11 cellular contexts compared by ENCODE assay signal in the genomic region with DNA sequence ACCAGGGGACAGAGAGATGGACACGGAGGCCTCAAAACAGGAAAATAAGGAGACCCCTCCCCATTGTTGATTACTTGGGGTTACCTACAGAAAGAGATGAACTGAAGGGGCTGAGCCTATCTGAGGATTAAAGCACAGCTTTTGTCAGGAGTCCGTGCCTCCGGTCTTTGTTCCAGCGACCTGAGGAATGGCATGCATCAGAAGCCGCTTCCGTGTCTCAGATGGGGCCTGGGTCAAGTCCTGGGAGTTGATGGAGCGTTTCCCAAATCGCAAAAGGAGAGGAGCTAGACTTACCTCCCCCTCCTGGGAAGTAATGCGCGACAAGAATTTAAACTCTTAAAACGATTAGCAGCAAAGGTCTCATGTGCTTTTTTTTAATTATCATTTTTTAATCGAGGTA. TPM values are rescaled to one million over a fixed set of nuclear protein-coding genes. Genes with fewer than 3 reads are reported as not detected.
DNase-seq lines count a peak whose midpoint lies in the region; ATAC-seq, FAIRE-seq and TF ChIP-seq lines count a peak whose summit lies in the region.
"Had no signal": no experiment of that assay in that cellular context is flagged by ENCODE, and none has a peak within 500 bp of the region (broad histone marks: within the 10 kb centered on the region; RNA-seq: fewer than 3 reads in every experiment).

No MANE protein-coding gene starts in this region.

- H3K27ac Mint-ChIP-seq in WTC11: no peak overlapping the region

- H3K4me2 ChIP-seq in hepatocyte (peak overlapping the region; percentile 90), smooth muscle cell (peak overlapping the region; percentile 88)

- H3K9me3 ChIP-seq in hepatocyte (ENCODE audit: low read depth): no peaks in the 10 kb centered on the region
- H3K9me3 ChIP-seq in smooth muscle cell (replicated peaks; ENCODE audit: low read depth): no peaks in the 10 kb centered on the region

- peaks cover 78% of the 10 kb centered on the region for H3K27me3 Mint-ChIP-seq in WTC11 (ENCODE audit: low read depth)

- H3K4me3 ChIP-seq in hepatocyte (no peak overlapping the region), smooth muscle cell (peak overlapping the region; percentile 45)

- H3K36me3 ChIP-seq in hepatocyte (replicated peaks; ENCODE audit: insufficient read depth, low read depth) (no peaks in the 10 kb centered on the region), smooth muscle cell (ENCODE audit: low read depth) (no peaks in the 10 kb centered on the region)

- 31% methylated on average over 12 of the region's 12 CpGs for WGBS in hepatocyte (ENCODE audit: low lambda C conversion rate, missing lambda C conversion rate)
- WGBS in smooth muscle cell (ENCODE audit: low lambda C conversion rate): 19% methylated on average over 12 of the region's 12 CpGs

- no peaks in the 10 kb centered on the region for H3K9me2 ChIP-seq in hepatocyte (replicated peaks; ENCODE audit: insufficient read depth)

- H2AFZ ChIP-seq in hepatocyte (no peak overlapping the region), smooth muscle cell (ENCODE audit: low read depth) (no peak overlapping the region)

- FAIRE-seq in H54 (lab: Jason Lieb, UNC): no peak

- H3K4me3 Mint-ChIP-seq in WTC11: peak overlapping the region; percentile 78

- POLR2A ChIA-PET in WTC11 (lab: Charles Lee): interaction anchor here (0.6 kb wide), 1 partner anchor 276 kb away, joined by 3 read pairs; the partner anchor contains the start of genes ASB7 and LINS1

- no peaks in the 10 kb centered on the region for H4K20me1 ChIP-seq in hepatocyte (ENCODE audit: insufficient read depth, poor library complexity, severe bottlenecking)
- H4K20me1 ChIP-seq in smooth muscle cell (ENCODE audit: low read depth): no peaks in the 10 kb centered on the region

- H3K4me1 ChIP-seq in hepatocyte (ENCODE audit: insufficient read depth) (peaks cover 3% of the 10 kb centered on the region), smooth muscle cell (ENCODE audit: low read depth) (no peaks in the 10 kb centered on the region)

- CTCF ChIA-PET in WTC11 (lab: Charles Lee): interaction anchor here (0.9 to 4.7 kb wide), 10 partner anchors 8 to 536 kb away, joined by 3 to 45 read pairs (median 4); partner anchors contain the start of gene ADAMTS17

- no peaks in the 10 kb centered on the region for H3F3A ChIP-seq in smooth muscle cell (ENCODE audit: low read depth)

- H3K27ac ChIP-seq in hepatocyte (no peak overlapping the region), smooth muscle cell (ENCODE audit: low read depth) (no peak overlapping the region)

- TF ChIP-seq POLR2A in H54 (IDR thresholded peaks at IDR 0.05; ENCODE audit: low read depth, low read length): no peak

- peaks cover 30% of the 10 kb centered on the region for H3K4me1 Mint-ChIP-seq in WTC11

- TF ChIP-seq CTCF in WTC11 (IDR thresholded peaks at IDR 0.05) (no peak), hepatocyte (IDR thresholded peaks at IDR 0.05; ENCODE audit: poor library complexity) (no peak), smooth muscle cell (IDR thresholded peaks at IDR 0.05; ENCODE audit: borderline replicate concordance, insufficient read depth, poor library complexity, severe bottlenecking) (no peak)

- H3K9me3 Mint-ChIP-seq in WTC11: no peaks in the 10 kb centered on the region

- peaks cover 80% of the 10 kb centered on the region for H3K27me3 ChIP-seq in hepatocyte
- peaks cover 95% of the 10 kb centered on the region for H3K27me3 ChIP-seq in smooth muscle cell (ENCODE audit: low read depth)

- ATAC-seq in WTC11: peak; percentile 43
- no peak for ATAC-seq in GM21528 (IDR thresholded peaks at IDR 0.05; ENCODE audit: low FRiP score, unreplicated experiment)

- no peaks in the 10 kb centered on the region for H3K79me2 ChIP-seq in hepatocyte
- H3K79me2 ChIP-seq in smooth muscle cell (ENCODE audit: low read depth): no peaks in the 10 kb centered on the region

- no peaks in the 10 kb centered on the region for H3K36me3 Mint-ChIP-seq in WTC11

- DNase-seq in NCI-H82 (lab: John Stamatoyannopoulos, UW) (peak; percentile 27), NCI-H82 treated with DMSO at 0.1 percent for 48 hours (lab: John Stamatoyannopoulos, UW; ENCODE audit: unreplicated experiment) (no peak), WTC11 (ENCODE audit: low spot score) (peak; percentile 35), hepatocyte (ENCODE audit: low spot score) (no peak), smooth muscle cell (lab: John Stamatoyannopoulos, UW; ENCODE audit: unreplicated experiment) (no peak), H54 (ENCODE audit: insufficient read length, low spot score) (no peak)
- no peak for DNase-seq in activated CD4-positive, CD25-positive, alpha-beta regulatory T cell treated with anti-CD3 and anti-CD28 coated beads, Interleukin-2, amount 50 U/mL, for 72 hours
- DNase-seq: central memory CD4-positive, alpha-beta T cell; NCI-H1105 treated with DMSO at 0.1 percent for 48 hours; SW 1271 had no signal

- H3K9ac ChIP-seq in smooth muscle cell (ENCODE audit: low read depth): no peak overlapping the region

TF ChIP-seq in WTC11, 78 proteins besides CTCF, POLR2A, EP300 and RAD21 (continues in another document):
- TF ChIP-seq FOXP1 (CRISPR knock-in tag; IDR thresholded peaks at IDR 0.05; ENCODE audit: borderline replicate concordance) (no peak), ERG (CRISPR knock-in tag; IDR thresholded peaks at IDR 0.05) (no peak), USF2 (CRISPR knock-in tag; IDR thresholded peaks at IDR 0.05) (no peak), ZNF121 (CRISPR knock-in tag; IDR thresholded peaks at IDR 0.05) (no peak)
- TF ChIP-seq, protein P1, sequence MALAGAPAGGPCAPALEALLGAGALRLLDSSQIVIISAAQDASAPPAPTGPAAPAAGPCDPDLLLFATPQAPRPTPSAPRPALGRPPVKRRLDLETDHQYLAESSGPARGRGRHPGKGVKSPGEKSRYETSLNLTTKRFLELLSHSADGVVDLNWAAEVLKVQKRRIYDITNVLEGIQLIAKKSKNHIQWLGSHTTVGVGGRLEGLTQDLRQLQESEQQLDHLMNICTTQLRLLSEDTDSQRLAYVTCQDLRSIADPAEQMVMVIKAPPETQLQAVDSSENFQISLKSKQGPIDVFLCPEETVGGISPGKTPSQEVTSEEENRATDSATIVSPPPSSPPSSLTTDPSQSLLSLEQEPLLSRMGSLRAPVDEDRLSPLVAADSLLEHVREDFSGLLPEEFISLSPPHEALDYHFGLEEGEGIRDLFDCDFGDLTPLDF (CRISPR knock-in tag; IDR thresholded peaks at IDR 0.05): no peak
- TF ChIP-seq, protein P2, sequence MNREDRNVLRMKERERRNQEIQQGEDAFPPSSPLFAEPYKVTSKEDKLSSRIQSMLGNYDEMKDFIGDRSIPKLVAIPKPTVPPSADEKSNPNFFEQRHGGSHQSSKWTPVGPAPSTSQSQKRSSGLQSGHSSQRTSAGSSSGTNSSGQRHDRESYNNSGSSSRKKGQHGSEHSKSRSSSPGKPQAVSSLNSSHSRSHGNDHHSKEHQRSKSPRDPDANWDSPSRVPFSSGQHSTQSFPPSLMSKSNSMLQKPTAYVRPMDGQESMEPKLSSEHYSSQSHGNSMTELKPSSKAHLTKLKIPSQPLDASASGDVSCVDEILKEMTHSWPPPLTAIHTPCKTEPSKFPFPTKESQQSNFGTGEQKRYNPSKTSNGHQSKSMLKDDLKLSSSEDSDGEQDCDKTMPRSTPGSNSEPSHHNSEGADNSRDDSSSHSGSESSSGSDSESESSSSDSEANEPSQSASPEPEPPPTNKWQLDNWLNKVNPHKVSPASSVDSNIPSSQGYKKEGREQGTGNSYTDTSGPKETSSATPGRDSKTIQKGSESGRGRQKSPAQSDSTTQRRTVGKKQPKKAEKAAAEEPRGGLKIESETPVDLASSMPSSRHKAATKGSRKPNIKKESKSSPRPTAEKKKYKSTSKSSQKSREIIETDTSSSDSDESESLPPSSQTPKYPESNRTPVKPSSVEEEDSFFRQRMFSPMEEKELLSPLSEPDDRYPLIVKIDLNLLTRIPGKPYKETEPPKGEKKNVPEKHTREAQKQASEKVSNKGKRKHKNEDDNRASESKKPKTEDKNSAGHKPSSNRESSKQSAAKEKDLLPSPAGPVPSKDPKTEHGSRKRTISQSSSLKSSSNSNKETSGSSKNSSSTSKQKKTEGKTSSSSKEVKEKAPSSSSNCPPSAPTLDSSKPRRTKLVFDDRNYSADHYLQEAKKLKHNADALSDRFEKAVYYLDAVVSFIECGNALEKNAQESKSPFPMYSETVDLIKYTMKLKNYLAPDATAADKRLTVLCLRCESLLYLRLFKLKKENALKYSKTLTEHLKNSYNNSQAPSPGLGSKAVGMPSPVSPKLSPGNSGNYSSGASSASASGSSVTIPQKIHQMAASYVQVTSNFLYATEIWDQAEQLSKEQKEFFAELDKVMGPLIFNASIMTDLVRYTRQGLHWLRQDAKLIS (CRISPR knock-in tag; IDR thresholded peaks at IDR 0.05; ENCODE audit: borderline replicate concordance): no peak

RNA-seq across cellular contexts. Expression of gene ALDH1A3, which starts 1.0 kb away (rescaled TPM):
- 9.9 to 14.0 TPM (median 10.7 TPM) in 3 replicates for total RNA-seq in WTC11 (2021)
- 11.7 and 20.5 TPM in 2 replicates for total RNA-seq in hepatocyte
- polyA plus RNA-seq in hepatocyte: 4.9 and 6.8 TPM in 2 replicates
- 1.2 and 1.6 TPM in 2 replicates for total RNA-seq in smooth muscle cell
- 0.45 and 1.3 TPM in 2 replicates for polyA plus RNA-seq in smooth muscle cell

RNA-seq across cellular contexts. Expression of gene LRRK1, which starts 40.6 kb away (rescaled TPM):
- total RNA-seq in WTC11 (2021) (5.9 to 7.6 TPM (median 6.3 TPM) in 3 replicates), hepatocyte (2.1 and 2.6 TPM in 2 replicates), smooth muscle cell (0.85 and 1.6 TPM in 2 replicates)
- polyA plus RNA-seq in hepatocyte (2.1 and 2.7 TPM in 2 replicates), smooth muscle cell (1.1 and 2.7 TPM in 2 replicates)

Comparison
In these comparisons a context has a peak if more than half of its experiments do, and no peak if none do; other contexts are left out.
1. DNase-seq: peak in NCI-H82 (single experiment) and WTC11 (single experiment); none in NCI-H82 treated with DMSO at 0.1 percent for 48 hours (single experiment), hepatocyte (single experiment), smooth muscle cell (single experiment), activated CD4-positive, CD25-positive, alpha-beta regulatory T cell treated with anti-CD3 and anti-CD28 coated beads, Interleukin-2, amount 50 U/mL, for 72 hours (single experiment) and H54 (single experiment).